1 cellular context compared by ENCODE assay signal in the genomic region with DNA sequence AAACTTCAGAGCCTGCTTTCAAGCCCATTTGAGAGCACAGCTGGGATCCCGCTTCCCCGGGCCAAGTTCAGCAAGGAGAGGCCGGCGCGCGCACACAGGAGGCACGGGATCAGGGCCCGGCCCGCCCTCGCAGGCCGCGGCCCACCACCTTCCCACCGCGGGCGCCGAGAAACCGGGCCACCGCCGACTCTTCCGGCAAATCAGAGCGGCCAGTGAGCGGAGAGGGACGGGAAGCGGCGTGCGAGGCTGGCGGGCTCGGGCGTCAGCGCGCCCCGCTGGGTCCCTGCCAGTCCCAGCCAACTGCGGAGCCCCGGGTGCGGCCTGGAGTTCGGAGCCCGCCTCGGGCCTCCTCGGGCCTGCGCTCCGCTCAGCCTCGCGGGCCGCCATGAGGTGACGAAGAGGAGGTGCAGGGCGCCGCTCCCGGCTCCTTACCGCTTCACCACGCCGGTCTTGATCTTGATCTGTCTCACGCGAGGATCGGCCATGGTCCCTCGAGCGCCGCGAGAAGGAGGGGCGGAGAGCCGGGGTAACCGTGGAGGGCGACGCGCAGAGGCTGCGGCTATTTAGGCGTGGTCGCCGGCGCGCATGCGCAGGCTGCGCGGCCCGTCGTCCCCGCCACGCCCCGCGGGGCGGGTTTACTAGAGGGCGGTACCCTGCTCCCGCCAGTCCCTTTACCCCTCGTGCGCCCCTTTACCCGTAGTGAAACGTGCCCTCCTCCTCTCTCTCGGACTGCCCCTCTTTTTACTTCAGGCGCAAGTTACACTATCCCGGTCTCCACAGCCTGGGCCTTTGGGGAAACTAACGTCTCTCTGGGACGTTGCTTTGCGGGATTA.
A peak's percentile ranks its signal among the peaks of the same experiment; 100 is the strongest.
TF ChIP-seq lines count a peak whose summit lies in the region.

A gene with protein sequence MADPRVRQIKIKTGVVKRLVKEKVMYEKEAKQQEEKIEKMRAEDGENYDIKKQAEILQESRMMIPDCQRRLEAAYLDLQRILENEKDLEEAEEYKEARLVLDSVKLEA (minus strand): TSS at position 567 of the 833 bp plus-strand sequence. CDS start 82 bp downstream, at position 485.

TF ChIP-seq in K562, 482 proteins besides CTCF, POLR2A, EP300 and RAD21 (continued from another document and continues in another):
- TF ChIP-seq, protein P1, sequence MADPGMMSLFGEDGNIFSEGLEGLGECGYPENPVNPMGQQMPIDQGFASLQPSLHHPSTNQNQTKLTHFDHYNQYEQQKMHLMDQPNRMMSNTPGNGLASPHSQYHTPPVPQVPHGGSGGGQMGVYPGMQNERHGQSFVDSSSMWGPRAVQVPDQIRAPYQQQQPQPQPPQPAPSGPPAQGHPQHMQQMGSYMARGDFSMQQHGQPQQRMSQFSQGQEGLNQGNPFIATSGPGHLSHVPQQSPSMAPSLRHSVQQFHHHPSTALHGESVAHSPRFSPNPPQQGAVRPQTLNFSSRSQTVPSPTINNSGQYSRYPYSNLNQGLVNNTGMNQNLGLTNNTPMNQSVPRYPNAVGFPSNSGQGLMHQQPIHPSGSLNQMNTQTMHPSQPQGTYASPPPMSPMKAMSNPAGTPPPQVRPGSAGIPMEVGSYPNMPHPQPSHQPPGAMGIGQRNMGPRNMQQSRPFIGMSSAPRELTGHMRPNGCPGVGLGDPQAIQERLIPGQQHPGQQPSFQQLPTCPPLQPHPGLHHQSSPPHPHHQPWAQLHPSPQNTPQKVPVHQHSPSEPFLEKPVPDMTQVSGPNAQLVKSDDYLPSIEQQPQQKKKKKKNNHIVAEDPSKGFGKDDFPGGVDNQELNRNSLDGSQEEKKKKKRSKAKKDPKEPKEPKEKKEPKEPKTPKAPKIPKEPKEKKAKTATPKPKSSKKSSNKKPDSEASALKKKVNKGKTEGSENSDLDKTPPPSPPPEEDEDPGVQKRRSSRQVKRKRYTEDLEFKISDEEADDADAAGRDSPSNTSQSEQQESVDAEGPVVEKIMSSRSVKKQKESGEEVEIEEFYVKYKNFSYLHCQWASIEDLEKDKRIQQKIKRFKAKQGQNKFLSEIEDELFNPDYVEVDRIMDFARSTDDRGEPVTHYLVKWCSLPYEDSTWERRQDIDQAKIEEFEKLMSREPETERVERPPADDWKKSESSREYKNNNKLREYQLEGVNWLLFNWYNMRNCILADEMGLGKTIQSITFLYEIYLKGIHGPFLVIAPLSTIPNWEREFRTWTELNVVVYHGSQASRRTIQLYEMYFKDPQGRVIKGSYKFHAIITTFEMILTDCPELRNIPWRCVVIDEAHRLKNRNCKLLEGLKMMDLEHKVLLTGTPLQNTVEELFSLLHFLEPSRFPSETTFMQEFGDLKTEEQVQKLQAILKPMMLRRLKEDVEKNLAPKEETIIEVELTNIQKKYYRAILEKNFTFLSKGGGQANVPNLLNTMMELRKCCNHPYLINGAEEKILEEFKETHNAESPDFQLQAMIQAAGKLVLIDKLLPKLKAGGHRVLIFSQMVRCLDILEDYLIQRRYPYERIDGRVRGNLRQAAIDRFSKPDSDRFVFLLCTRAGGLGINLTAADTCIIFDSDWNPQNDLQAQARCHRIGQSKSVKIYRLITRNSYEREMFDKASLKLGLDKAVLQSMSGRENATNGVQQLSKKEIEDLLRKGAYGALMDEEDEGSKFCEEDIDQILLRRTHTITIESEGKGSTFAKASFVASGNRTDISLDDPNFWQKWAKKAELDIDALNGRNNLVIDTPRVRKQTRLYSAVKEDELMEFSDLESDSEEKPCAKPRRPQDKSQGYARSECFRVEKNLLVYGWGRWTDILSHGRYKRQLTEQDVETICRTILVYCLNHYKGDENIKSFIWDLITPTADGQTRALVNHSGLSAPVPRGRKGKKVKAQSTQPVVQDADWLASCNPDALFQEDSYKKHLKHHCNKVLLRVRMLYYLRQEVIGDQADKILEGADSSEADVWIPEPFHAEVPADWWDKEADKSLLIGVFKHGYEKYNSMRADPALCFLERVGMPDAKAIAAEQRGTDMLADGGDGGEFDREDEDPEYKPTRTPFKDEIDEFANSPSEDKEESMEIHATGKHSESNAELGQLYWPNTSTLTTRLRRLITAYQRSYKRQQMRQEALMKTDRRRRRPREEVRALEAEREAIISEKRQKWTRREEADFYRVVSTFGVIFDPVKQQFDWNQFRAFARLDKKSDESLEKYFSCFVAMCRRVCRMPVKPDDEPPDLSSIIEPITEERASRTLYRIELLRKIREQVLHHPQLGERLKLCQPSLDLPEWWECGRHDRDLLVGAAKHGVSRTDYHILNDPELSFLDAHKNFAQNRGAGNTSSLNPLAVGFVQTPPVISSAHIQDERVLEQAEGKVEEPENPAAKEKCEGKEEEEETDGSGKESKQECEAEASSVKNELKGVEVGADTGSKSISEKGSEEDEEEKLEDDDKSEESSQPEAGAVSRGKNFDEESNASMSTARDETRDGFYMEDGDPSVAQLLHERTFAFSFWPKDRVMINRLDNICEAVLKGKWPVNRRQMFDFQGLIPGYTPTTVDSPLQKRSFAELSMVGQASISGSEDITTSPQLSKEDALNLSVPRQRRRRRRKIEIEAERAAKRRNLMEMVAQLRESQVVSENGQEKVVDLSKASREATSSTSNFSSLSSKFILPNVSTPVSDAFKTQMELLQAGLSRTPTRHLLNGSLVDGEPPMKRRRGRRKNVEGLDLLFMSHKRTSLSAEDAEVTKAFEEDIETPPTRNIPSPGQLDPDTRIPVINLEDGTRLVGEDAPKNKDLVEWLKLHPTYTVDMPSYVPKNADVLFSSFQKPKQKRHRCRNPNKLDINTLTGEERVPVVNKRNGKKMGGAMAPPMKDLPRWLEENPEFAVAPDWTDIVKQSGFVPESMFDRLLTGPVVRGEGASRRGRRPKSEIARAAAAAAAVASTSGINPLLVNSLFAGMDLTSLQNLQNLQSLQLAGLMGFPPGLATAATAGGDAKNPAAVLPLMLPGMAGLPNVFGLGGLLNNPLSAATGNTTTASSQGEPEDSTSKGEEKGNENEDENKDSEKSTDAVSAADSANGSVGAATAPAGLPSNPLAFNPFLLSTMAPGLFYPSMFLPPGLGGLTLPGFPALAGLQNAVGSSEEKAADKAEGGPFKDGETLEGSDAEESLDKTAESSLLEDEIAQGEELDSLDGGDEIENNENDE (IDR thresholded peaks at IDR 0.05; ENCODE audit: low read depth, low read length) = no peak
- TF ChIP-seq, protein P2, sequence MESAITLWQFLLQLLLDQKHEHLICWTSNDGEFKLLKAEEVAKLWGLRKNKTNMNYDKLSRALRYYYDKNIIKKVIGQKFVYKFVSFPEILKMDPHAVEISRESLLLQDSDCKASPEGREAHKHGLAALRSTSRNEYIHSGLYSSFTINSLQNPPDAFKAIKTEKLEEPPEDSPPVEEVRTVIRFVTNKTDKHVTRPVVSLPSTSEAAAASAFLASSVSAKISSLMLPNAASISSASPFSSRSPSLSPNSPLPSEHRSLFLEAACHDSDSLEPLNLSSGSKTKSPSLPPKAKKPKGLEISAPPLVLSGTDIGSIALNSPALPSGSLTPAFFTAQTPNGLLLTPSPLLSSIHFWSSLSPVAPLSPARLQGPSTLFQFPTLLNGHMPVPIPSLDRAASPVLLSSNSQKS (CRISPR knock-in tag; IDR thresholded peaks at IDR 0.05) = no peak
- TF ChIP-seq ZNF217 (CRISPR knock-in tag; IDR thresholded peaks at IDR 0.05) (no peak), BRF1 (IDR thresholded peaks at IDR 0.05; ENCODE audit: borderline replicate concordance, extremely low read depth, insufficient read length) (no peak), RBM34 (IDR thresholded peaks at IDR 0.05; ENCODE audit: borderline replicate concordance, insufficient read depth, low read length) (peak; percentile 81; the same call in 1 of the 2 replicates), FUS (optimal IDR thresholded peaks at IDR 0.05; ENCODE audit: low read depth, low read length) (peak; percentile 70), ZNF778 (CRISPR knock-in tag; IDR thresholded peaks at IDR 0.05) (no peak), NFXL1 (CRISPR knock-in tag; IDR thresholded peaks at IDR 0.05) (no peak), DIDO1 (tag; IDR thresholded peaks at IDR 0.05; ENCODE audit: low read depth) (no peak), SOX6 (IDR thresholded peaks at IDR 0.05) (no peak), NR3C1 (CRISPR knock-in tag; IDR thresholded peaks at IDR 0.05) (peak; percentile 87), ZFP30 (CRISPR knock-in tag; IDR thresholded peaks at IDR 0.05; ENCODE audit: borderline replicate concordance) (no peak), ZKSCAN8 (CRISPR knock-in tag; IDR thresholded peaks at IDR 0.05) (no peak), ZNF282 (CRISPR knock-in tag; IDR thresholded peaks at IDR 0.05) (peak; percentile 89), RBM15 (IDR thresholded peaks at IDR 0.05; ENCODE audit: insufficient read depth, low read length) (no peak), FOXK1 (CRISPR knock-in tag; IDR thresholded peaks at IDR 0.05; ENCODE audit: borderline replicate concordance) (no peak), ZFP36 (IDR thresholded peaks at IDR 0.05; ENCODE audit: low read depth, low read length, partially characterized antibody) (no peak), ZNF707 (CRISPR knock-in tag; conservative IDR thresholded peaks at IDR 0.05) (no peak)
- TF ChIP-seq, protein P3, sequence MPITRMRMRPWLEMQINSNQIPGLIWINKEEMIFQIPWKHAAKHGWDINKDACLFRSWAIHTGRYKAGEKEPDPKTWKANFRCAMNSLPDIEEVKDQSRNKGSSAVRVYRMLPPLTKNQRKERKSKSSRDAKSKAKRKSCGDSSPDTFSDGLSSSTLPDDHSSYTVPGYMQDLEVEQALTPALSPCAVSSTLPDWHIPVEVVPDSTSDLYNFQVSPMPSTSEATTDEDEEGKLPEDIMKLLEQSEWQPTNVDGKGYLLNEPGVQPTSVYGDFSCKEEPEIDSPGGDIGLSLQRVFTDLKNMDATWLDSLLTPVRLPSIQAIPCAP (CRISPR knock-in tag; IDR thresholded peaks at IDR 0.05; ENCODE audit: borderline replicate concordance) = peak; percentile 56; the same call in 1 of the 2 replicates
- TF ChIP-seq, protein P4, sequence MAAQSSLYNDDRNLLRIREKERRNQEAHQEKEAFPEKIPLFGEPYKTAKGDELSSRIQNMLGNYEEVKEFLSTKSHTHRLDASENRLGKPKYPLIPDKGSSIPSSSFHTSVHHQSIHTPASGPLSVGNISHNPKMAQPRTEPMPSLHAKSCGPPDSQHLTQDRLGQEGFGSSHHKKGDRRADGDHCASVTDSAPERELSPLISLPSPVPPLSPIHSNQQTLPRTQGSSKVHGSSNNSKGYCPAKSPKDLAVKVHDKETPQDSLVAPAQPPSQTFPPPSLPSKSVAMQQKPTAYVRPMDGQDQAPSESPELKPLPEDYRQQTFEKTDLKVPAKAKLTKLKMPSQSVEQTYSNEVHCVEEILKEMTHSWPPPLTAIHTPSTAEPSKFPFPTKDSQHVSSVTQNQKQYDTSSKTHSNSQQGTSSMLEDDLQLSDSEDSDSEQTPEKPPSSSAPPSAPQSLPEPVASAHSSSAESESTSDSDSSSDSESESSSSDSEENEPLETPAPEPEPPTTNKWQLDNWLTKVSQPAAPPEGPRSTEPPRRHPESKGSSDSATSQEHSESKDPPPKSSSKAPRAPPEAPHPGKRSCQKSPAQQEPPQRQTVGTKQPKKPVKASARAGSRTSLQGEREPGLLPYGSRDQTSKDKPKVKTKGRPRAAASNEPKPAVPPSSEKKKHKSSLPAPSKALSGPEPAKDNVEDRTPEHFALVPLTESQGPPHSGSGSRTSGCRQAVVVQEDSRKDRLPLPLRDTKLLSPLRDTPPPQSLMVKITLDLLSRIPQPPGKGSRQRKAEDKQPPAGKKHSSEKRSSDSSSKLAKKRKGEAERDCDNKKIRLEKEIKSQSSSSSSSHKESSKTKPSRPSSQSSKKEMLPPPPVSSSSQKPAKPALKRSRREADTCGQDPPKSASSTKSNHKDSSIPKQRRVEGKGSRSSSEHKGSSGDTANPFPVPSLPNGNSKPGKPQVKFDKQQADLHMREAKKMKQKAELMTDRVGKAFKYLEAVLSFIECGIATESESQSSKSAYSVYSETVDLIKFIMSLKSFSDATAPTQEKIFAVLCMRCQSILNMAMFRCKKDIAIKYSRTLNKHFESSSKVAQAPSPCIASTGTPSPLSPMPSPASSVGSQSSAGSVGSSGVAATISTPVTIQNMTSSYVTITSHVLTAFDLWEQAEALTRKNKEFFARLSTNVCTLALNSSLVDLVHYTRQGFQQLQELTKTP (IDR thresholded peaks at IDR 0.05; ENCODE audit: low read depth in 1 of 2, partially characterized antibody in 2 of 2) = no peak
- TF ChIP-seq, protein P5, sequence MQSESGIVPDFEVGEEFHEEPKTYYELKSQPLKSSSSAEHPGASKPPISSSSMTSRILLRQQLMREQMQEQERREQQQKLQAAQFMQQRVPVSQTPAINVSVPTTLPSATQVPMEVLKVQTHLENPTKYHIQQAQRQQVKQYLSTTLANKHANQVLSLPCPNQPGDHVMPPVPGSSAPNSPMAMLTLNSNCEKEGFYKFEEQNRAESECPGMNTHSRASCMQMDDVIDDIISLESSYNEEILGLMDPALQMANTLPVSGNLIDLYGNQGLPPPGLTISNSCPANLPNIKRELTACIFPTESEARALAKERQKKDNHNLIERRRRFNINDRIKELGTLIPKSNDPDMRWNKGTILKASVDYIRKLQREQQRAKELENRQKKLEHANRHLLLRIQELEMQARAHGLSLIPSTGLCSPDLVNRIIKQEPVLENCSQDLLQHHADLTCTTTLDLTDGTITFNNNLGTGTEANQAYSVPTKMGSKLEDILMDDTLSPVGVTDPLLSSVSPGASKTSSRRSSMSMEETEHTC (IDR thresholded peaks at IDR 0.05) = 0 out of 2 replicates have a peak, but pooled peaks have one; percentile 55
- TF ChIP-seq, protein P6, sequence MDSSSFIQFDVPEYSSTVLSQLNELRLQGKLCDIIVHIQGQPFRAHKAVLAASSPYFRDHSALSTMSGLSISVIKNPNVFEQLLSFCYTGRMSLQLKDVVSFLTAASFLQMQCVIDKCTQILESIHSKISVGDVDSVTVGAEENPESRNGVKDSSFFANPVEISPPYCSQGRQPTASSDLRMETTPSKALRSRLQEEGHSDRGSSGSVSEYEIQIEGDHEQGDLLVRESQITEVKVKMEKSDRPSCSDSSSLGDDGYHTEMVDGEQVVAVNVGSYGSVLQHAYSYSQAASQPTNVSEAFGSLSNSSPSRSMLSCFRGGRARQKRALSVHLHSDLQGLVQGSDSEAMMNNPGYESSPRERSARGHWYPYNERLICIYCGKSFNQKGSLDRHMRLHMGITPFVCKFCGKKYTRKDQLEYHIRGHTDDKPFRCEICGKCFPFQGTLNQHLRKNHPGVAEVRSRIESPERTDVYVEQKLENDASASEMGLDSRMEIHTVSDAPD (CRISPR knock-in tag; IDR thresholded peaks at IDR 0.05) = no peak
- TF ChIP-seq, protein P7, sequence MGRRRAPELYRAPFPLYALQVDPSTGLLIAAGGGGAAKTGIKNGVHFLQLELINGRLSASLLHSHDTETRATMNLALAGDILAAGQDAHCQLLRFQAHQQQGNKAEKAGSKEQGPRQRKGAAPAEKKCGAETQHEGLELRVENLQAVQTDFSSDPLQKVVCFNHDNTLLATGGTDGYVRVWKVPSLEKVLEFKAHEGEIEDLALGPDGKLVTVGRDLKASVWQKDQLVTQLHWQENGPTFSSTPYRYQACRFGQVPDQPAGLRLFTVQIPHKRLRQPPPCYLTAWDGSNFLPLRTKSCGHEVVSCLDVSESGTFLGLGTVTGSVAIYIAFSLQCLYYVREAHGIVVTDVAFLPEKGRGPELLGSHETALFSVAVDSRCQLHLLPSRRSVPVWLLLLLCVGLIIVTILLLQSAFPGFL (CRISPR knock-in tag; IDR thresholded peaks at IDR 0.05) = no peak
